8 cellular contexts compared by ENCODE assay signal in the genomic region with DNA sequence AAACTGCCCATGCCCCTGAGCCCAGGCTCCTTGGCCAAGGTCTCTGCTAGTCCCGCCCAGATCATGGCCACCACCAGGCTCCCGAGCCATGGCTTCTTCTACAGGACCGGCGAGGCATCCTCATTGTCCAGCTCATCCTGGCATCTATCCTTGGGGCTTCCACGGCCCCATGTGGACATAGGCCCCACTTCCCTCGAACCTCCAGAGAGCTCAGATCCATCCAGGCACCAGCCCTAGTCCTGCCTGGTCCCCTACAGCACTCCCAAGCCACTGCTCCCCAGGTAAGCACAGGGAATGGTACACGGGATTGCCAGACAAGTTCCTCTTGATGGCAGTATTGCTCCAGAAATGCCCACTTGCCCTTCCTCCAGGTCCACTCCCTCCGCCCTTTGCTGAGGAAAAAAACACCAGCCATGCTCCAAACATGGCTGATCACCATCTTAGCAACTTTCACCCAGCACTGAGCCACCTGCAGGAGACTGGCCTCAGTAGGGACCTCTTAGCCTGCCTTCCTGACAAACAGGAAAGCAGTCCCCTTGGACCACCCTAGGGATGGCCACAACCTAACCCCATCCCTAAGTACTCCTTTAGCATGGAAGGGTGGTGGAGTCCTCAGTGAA.
A peak's percentile ranks its signal among the peaks of the same experiment; 100 is the strongest.
DNase-seq lines count a peak whose midpoint lies in the region; ATAC-seq lines count a peak whose summit lies in the region.

No MANE protein-coding gene starts in this region.

- peaks cover 5% of the 10 kb centered on the region for H3K9me3 Mint-ChIP-seq in activated CD4-positive, alpha-beta T cell treated with anti-CD3 and anti-CD28 coated beads, Interleukin-2, amount 10 ng/mL, durations not matched to agents 7 days and 5 days

- POLR2A ChIA-PET in activated CD4-positive, alpha-beta T cell treated with anti-CD3 and anti-CD28 coated beads, Interleukin-2, amount 10 ng/mL, durations not matched to agents 7 days and 5 days (lab: Charles Lee), result no interaction called here

- no peaks in the 10 kb centered on the region for H3K4me1 Mint-ChIP-seq in activated CD4-positive, alpha-beta T cell treated with anti-CD3 and anti-CD28 coated beads, Interleukin-2, amount 10 ng/mL, durations not matched to agents 7 days and 5 days

- no peaks in the 10 kb centered on the region for H3K36me3 Mint-ChIP-seq in activated CD4-positive, alpha-beta T cell treated with anti-CD3 and anti-CD28 coated beads, Interleukin-2, amount 10 ng/mL, durations not matched to agents 7 days and 5 days (ENCODE audit: low read depth)

- ATAC-seq in GM19025 (IDR thresholded peaks at IDR 0.05; ENCODE audit: low read depth, unreplicated experiment), result peak; percentile 69
- peak; percentile 83 for ATAC-seq in HG03442 (IDR thresholded peaks at IDR 0.05; ENCODE audit: unreplicated experiment)

- no peak overlapping the region for H3K27ac Mint-ChIP-seq in activated CD4-positive, alpha-beta T cell treated with anti-CD3 and anti-CD28 coated beads, Interleukin-2, amount 10 ng/mL, durations not matched to agents 7 days and 5 days

- no peak overlapping the region for H3K4me3 Mint-ChIP-seq in activated CD4-positive, alpha-beta T cell treated with anti-CD3 and anti-CD28 coated beads, Interleukin-2, amount 10 ng/mL, durations not matched to agents 7 days and 5 days

- CTCF ChIA-PET in activated CD4-positive, alpha-beta T cell treated with anti-CD3 and anti-CD28 coated beads, Interleukin-2, amount 10 ng/mL, durations not matched to agents 7 days and 5 days (lab: Charles Lee), result no interaction called here

- DNase-seq in CMK (ENCODE audit: low read depth) (peak; percentile 30), RPMI8226 (peak; percentile 88), iPS-NIHi7 (ENCODE audit: extremely low spot score) (peak; percentile 19), mesenteric fat pad (ENCODE audit: low spot score) (no peak)
- no peak for DNase-seq in stimulated activated CD4-positive, alpha-beta T cell treated with anti-CD3 and anti-CD28 coated beads, Interleukin-4, amount 100 ng/mL, for 1 hour
- no peak for DNase-seq in activated CD4-positive, alpha-beta T cell treated with anti-CD3 and anti-CD28 coated beads, Interleukin-2, amount 10 ng/mL, durations not matched to agents 7 days and 5 days

- H3K27me3 Mint-ChIP-seq in activated CD4-positive, alpha-beta T cell treated with anti-CD3 and anti-CD28 coated beads, Interleukin-2, amount 10 ng/mL, durations not matched to agents 7 days and 5 days, result no peaks in the 10 kb centered on the region

Comparison
In these comparisons a context has a peak if more than half of its experiments do, and no peak if none do; other contexts are left out.
1. DNase-seq: peak in CMK (single experiment), RPMI8226 (single experiment) and iPS-NIHi7 (single experiment); none in stimulated activated CD4-positive, alpha-beta T cell treated with anti-CD3 and anti-CD28 coated beads, Interleukin-4, amount 100 ng/mL, for 1 hour (single experiment), mesenteric fat pad (single experiment) and activated CD4-positive, alpha-beta T cell treated with anti-CD3 and anti-CD28 coated beads, Interleukin-2, amount 10 ng/mL, durations not matched to agents 7 days and 5 days (single experiment).